In genomic region chr18:37963837-37964236, GRCh38 we compare ENCODE assay signal across 3 cellular contexts.
"Had no signal": no experiment of that assay in that cellular context is flagged by ENCODE, and none has a peak within 500 bp of the region (broad histone marks: within the 10 kb centered on the region; RNA-seq: fewer than 3 reads in every experiment).

No MANE protein-coding gene starts in this region.

- DNase-seq: GDM1, GF-D8 had no signal

- H3K4me3 ChIP-seq: GM12878 had no signal
